8 cellular contexts compared by ENCODE assay signal in genomic region chr3:13073042-13073906, GRCh38. TPM values are rescaled to one million over a fixed set of nuclear protein-coding genes. Genes with fewer than 3 reads are reported as not detected.
A peak's percentile ranks its signal among the peaks of the same experiment; 100 is the strongest.
DNase-seq lines count a peak whose midpoint lies in the region; ATAC-seq and TF ChIP-seq lines count a peak whose summit lies in the region.

Gene IQSEC1, minus strand, starts transcription at chr3:13073429. Its CDS starts 415 bp downstream, at chr3:13073014.

- DNase-seq in D341Med (ENCODE audit: low spot score) (peak; percentile 89), NCI-H128 (lab: John Stamatoyannopoulos, UW; ENCODE audit: unreplicated experiment) (peak; percentile 42), esophagus muscularis mucosa (ENCODE audit: extremely low spot score) (no peak), cortex of kidney (lab: John Stamatoyannopoulos, UW) (no peak)
- DNase-seq in activated CD8-positive, alpha-beta memory T cell treated with anti-CD3 and anti-CD28 coated beads, Interleukin-2, amount 50 U/mL, for 48 hours: peak; percentile 88
- DNase-seq in natural killer cell treated with Interleukin-12 subunit alpha and Interleukin-12 subunit beta and Interleukin-15 and Interleukin-18, amount 100 ng/mL, for 72 hours (ENCODE audit: low spot score): peak; percentile 92

- no peaks in the 10 kb centered on the region for H3K9me3 Mint-ChIP-seq in natural killer cell treated with Interleukin-12 subunit alpha and Interleukin-12 subunit beta and Interleukin-15 and Interleukin-18, amount 100 ng/mL, for 72 hours
- H3K9me3 Mint-ChIP-seq in stimulated activated memory B cell treated with anti-CD40 and anti-IgM and Interleukin-4, amounts not matched to agents 10 μg/mL and 1 μg/mL and 100 μg/mL, for 72 hours: no peaks in the 10 kb centered on the region

- H3K4me3 ChIP-seq in esophagus muscularis mucosa: peak within 1 kb of the TSS; percentile 25 to 39 (median 30)

- no peak for TF ChIP-seq EP300 in esophagus muscularis mucosa (IDR thresholded peaks at IDR 0.05)

- WGBS in esophagus muscularis mucosa: 8% methylated on average over 33 of the region's 86 CpGs

- intact Hi-C loops in esophagus muscularis mucosa (cut with DNase I): no loop called here

- H3K27me3 Mint-ChIP-seq in natural killer cell treated with Interleukin-12 subunit alpha and Interleukin-12 subunit beta and Interleukin-15 and Interleukin-18, amount 100 ng/mL, for 72 hours: peaks cover 0 to 3% of the 10 kb centered on the region in 2 donors
- peaks cover 9% of the 10 kb centered on the region for H3K27me3 Mint-ChIP-seq in stimulated activated memory B cell treated with anti-CD40 and anti-IgM and Interleukin-4, amounts not matched to agents 10 μg/mL and 1 μg/mL and 100 μg/mL, for 72 hours

- peak within 1 kb of the TSS; percentile 78 for H3K4me3 Mint-ChIP-seq in natural killer cell treated with Interleukin-12 subunit alpha and Interleukin-12 subunit beta and Interleukin-15 and Interleukin-18, amount 100 ng/mL, for 72 hours
- H3K4me3 Mint-ChIP-seq in stimulated activated memory B cell treated with anti-CD40 and anti-IgM and Interleukin-4, amounts not matched to agents 10 μg/mL and 1 μg/mL and 100 μg/mL, for 72 hours: peak within 1 kb of the TSS; percentile 88

- no peak for TF ChIP-seq POLR2A in esophagus muscularis mucosa (IDR thresholded peaks at IDR 0.05; ENCODE audit: low read depth)

- H3K36me3 Mint-ChIP-seq in natural killer cell treated with Interleukin-12 subunit alpha and Interleukin-12 subunit beta and Interleukin-15 and Interleukin-18, amount 100 ng/mL, for 72 hours: no peaks in the 10 kb centered on the region
- H3K36me3 Mint-ChIP-seq in stimulated activated memory B cell treated with anti-CD40 and anti-IgM and Interleukin-4, amounts not matched to agents 10 μg/mL and 1 μg/mL and 100 μg/mL, for 72 hours: peaks cover 5% of the 10 kb centered on the region

- peaks cover 31 to 33% (median 32%) of the 10 kb centered on the region in 4 donors for H3K4me1 ChIP-seq in esophagus muscularis mucosa

- H3K4me1 Mint-ChIP-seq in natural killer cell treated with Interleukin-12 subunit alpha and Interleukin-12 subunit beta and Interleukin-15 and Interleukin-18, amount 100 ng/mL, for 72 hours (ENCODE audit: low read depth in 2 of 2): peaks cover 39 to 43% of the 10 kb centered on the region in 2 donors
- H3K4me1 Mint-ChIP-seq in stimulated activated memory B cell treated with anti-CD40 and anti-IgM and Interleukin-4, amounts not matched to agents 10 μg/mL and 1 μg/mL and 100 μg/mL, for 72 hours: peaks cover 65% of the 10 kb centered on the region

- peak; percentile 67 for ATAC-seq in GM21515 (IDR thresholded peaks at IDR 0.05; ENCODE audit: unreplicated experiment)
- ATAC-seq in natural killer cell treated with Interleukin-12 subunit alpha and Interleukin-12 subunit beta and Interleukin-15 and Interleukin-18, amount 100 ng/mL, for 72 hours: peak; percentile 82 to 93
- ATAC-seq in stimulated activated memory B cell treated with anti-CD40 and anti-IgM and Interleukin-4, amounts not matched to agents 10 μg/mL and 1 μg/mL and 100 μg/mL, for 72 hours: peak; percentile 86

- H3K36me3 ChIP-seq in esophagus muscularis mucosa: no peaks in the 10 kb centered on the region

- no peak within 1 kb of the TSS for H3K27ac ChIP-seq in esophagus muscularis mucosa (replicated peaks in 1 of 4)

- no peak for TF ChIP-seq CTCF in esophagus muscularis mucosa (IDR thresholded peaks at IDR 0.05)

- H3K27me3 ChIP-seq in esophagus muscularis mucosa: peaks cover 0 to 89% (median 29%) of the 10 kb centered on the region in 4 donors

- no peaks in the 10 kb centered on the region for H3K9me3 ChIP-seq in esophagus muscularis mucosa

- H3K27ac Mint-ChIP-seq in natural killer cell treated with Interleukin-12 subunit alpha and Interleukin-12 subunit beta and Interleukin-15 and Interleukin-18, amount 100 ng/mL, for 72 hours: peak within 1 kb of the TSS; percentile 96 to 97
- peak within 1 kb of the TSS; percentile 85 for H3K27ac Mint-ChIP-seq in stimulated activated memory B cell treated with anti-CD40 and anti-IgM and Interleukin-4, amounts not matched to agents 10 μg/mL and 1 μg/mL and 100 μg/mL, for 72 hours

RNA-seq across cellular contexts. Expression of gene IQSEC1, which starts in this region (rescaled TPM):
- 10 to 100 TPM; 56.1 to 99.5 (median 78.2) TPM for total RNA-seq in esophagus muscularis mucosa
- 10 to 100 TPM; 93.7 to 95.8 TPM for total RNA-seq in natural killer cell treated with Interleukin-12 subunit alpha and Interleukin-12 subunit beta and Interleukin-15 and Interleukin-18, amount 100 ng/mL, for 72 hours

Comparison
In these comparisons a context has a peak if more than half of its experiments do, and no peak if none do; other contexts are left out.
1. DNase-seq: peak in D341Med (single experiment), NCI-H128 (single experiment), activated CD8-positive, alpha-beta memory T cell treated with anti-CD3 and anti-CD28 coated beads, Interleukin-2, amount 50 U/mL, for 48 hours (single experiment) and natural killer cell treated with Interleukin-12 subunit alpha and Interleukin-12 subunit beta and Interleukin-15 and Interleukin-18, amount 100 ng/mL, for 72 hours (single experiment); none in esophagus muscularis mucosa (single experiment) and cortex of kidney (single experiment).
2. Peak in every context shown above with its lines, with median percentiles within 50 percentile points of each other: ATAC-seq.